In the genomic region with DNA sequence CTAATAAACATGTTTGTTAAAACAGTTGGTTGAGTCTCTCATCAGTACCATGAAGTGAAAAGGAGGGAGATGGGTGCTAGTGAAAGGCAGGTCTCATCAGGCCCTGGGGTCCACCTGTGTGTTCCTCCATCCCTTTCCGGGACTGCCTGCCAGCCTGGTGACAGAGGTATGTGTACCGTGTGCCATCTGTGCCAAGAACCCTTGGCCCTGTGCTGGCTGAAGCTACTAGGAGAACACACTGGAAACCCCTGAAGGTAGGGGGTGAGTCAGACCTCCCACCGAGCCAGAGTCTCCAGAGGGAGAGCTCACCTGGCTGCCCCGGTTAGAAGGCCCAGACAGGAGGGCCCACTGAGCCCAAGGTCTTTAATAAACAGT, we compare ENCODE assay signal across 9 cellular contexts. TPM values are rescaled to one million over a fixed set of nuclear protein-coding genes. Genes with fewer than 3 reads are reported as not detected.
DNase-seq lines count a peak whose midpoint lies in the region; TF ChIP-seq lines count a peak whose summit lies in the region.
"Had no signal": no experiment of that assay in that cellular context is flagged by ENCODE, and none has a peak within 500 bp of the region (broad histone marks: within the 10 kb centered on the region; RNA-seq: fewer than 3 reads in every experiment).

No MANE protein-coding gene starts in this region.

- DNase-seq in Calu3 (peak; percentile 75), NCI-H1105 (lab: John Stamatoyannopoulos, UW) (peak; percentile 33), ascending aorta (ENCODE audit: low spot score in 2 of 2) (no peak), GM10248 (ENCODE audit: extremely low spot score) (no peak), foreskin melanocyte (no peak), AG20443 (ENCODE audit: low spot score) (no peak)

- peaks cover 8 to 22% of the 10 kb centered on the region in 2 donors for H3K4me1 ChIP-seq in ascending aorta
- H3K4me1 ChIP-seq in liver (ENCODE audit: control insufficient read depth in 4 of 4, insufficient read depth in 4 of 4, low read length in 3 of 4), result peaks cover 3 to 35% (median 22%) of the 10 kb centered on the region in 4 donors
- peaks cover 30% of the 10 kb centered on the region for H3K4me1 ChIP-seq in thymus (ENCODE audit: control insufficient read depth, insufficient read depth, low read length)

- TF ChIP-seq CTCF in Calu3 (IDR thresholded peaks at IDR 0.05; ENCODE audit: unreplicated experiment) (no peak), ascending aorta (IDR thresholded peaks at IDR 0.05) (no peak), liver (IDR thresholded peaks at IDR 0.05; ENCODE audit: low read depth, low read length, missing input control) (no peak), GM10248 (IDR thresholded peaks at IDR 0.05; ENCODE audit: control extremely low read depth, extremely low read depth, low read depth, missing control alignments) (no peak)

- no TSS peak for BruUV-seq in Calu3 (replicated peaks; lab: Mats Ljungman, UMichigan)

- peak overlapping the region; percentile 95 for H3K4me3 Mint-ChIP-seq in Calu3 (ENCODE audit: low read depth, unreplicated experiment)

- H3K4me3 ChIP-seq in ascending aorta, result peak overlapping the region; percentile 76 to 86
- peak overlapping the region in 2 of 3 donors; percentile 63 to 79 for H3K4me3 ChIP-seq in liver (ENCODE audit: low read depth in 1 of 3, low read length in 3 of 3)
- peak overlapping the region; percentile 94 for H3K4me3 ChIP-seq in thymus (ENCODE audit: low read length)
- H3K4me3 ChIP-seq: SJSA1 had no signal

- H3K36me3 Mint-ChIP-seq in Calu3 (ENCODE audit: insufficient read depth, unreplicated experiment), result peaks cover 69% of the 10 kb centered on the region

- CTCF ChIA-PET in Calu3 (lab: Charles Lee) (interaction anchor here (0.6 to 4.9 kb wide), 7 partner anchors 16 to 59 kb away, joined by 3 to 34 read pairs (median 24); no protein-coding TSS in a partner anchor), GM10248 (lab: Yijun Ruan, JAX) (interaction anchor here (0.6 to 4.9 kb wide), 11 partner anchors 8 to 227 kb away, joined by 3 to 54 read pairs (median 14); no protein-coding TSS in a partner anchor)

- no peaks in the 10 kb centered on the region for H3K27me3 ChIP-seq in ascending aorta
- no peaks in the 10 kb centered on the region for H3K27me3 ChIP-seq in liver (ENCODE audit: control insufficient read depth in 4 of 4, insufficient read depth in 4 of 4, low read length in 3 of 4)
- no peaks in the 10 kb centered on the region for H3K27me3 ChIP-seq in thymus (ENCODE audit: control insufficient read depth, insufficient read depth)
- H3K27me3 ChIP-seq: SJSA1 had no signal

- H3K9me3 Mint-ChIP-seq in Calu3 (ENCODE audit: low read depth, unreplicated experiment), result no peaks in the 10 kb centered on the region

- H3K9me3 ChIP-seq in ascending aorta, result no peaks in the 10 kb centered on the region
- no peaks in the 10 kb centered on the region for H3K9me3 ChIP-seq in liver (ENCODE audit: control insufficient read depth in 4 of 4, low read length in 3 of 4)
- H3K9me3 ChIP-seq in thymus (ENCODE audit: control insufficient read depth), result peaks cover 1% of the 10 kb centered on the region
- H3K9me3 ChIP-seq: SJSA1 had no signal

- 30% methylated on average over 4 of the region's 4 CpGs for WGBS in liver
- WGBS in thymus, result 65% methylated on average over 4 of the region's 4 CpGs

- no peaks in the 10 kb centered on the region for H3K27me3 Mint-ChIP-seq in Calu3 (ENCODE audit: unreplicated experiment)

- intact Hi-C loops in Calu3 (cut with micrococcal nuclease; ENCODE audit: unreplicated experiment), result loop anchor here (1.0 to 2.0 kb wide), 2 partner anchors 15 to 52 kb away; no protein-coding TSS in a partner anchor
- intact Hi-C loops in ascending aorta (cut with DNase I), result loop anchor here (5.0 kb wide), 1 partner anchor 41 kb away; no protein-coding TSS in a partner anchor

- H3K27ac ChIP-seq in ascending aorta (peak overlapping the region; percentile 89 to 93), liver (ENCODE audit: low read depth in 1 of 2, low read length in 2 of 2) (peak overlapping the region; percentile 97 to 98), thymus (ENCODE audit: low read depth) (peak overlapping the region; percentile 99)
- H3K27ac ChIP-seq: SJSA1 had no signal

- peak overlapping the region; percentile 99 for H3K27ac Mint-ChIP-seq in Calu3 (ENCODE audit: unreplicated experiment)

- peaks cover 22 to 24% of the 10 kb centered on the region in 2 donors for H3K36me3 ChIP-seq in ascending aorta
- peaks cover 0 to 5% (median 1%) of the 10 kb centered on the region in 4 donors for H3K36me3 ChIP-seq in liver (ENCODE audit: control insufficient read depth in 4 of 4, insufficient read depth in 3 of 4, low read depth in 1 of 4, low read length in 3 of 4)
- H3K36me3 ChIP-seq in thymus (ENCODE audit: control insufficient read depth, insufficient read depth), result peaks cover 32% of the 10 kb centered on the region

- peaks cover 57% of the 10 kb centered on the region for H3K4me1 Mint-ChIP-seq in Calu3 (ENCODE audit: low read depth, unreplicated experiment)

- peak overlapping the region; percentile 24 to 88 for H3K9ac ChIP-seq in liver (ENCODE audit: low read depth in 1 of 2, low read length in 2 of 2)

- POLR2A ChIA-PET in GM10248 (lab: Yijun Ruan, JAX), result interaction anchor here (0.9 to 5.6 kb wide), 7 partner anchors 10 to 68 kb away, joined by 3 to 86 read pairs (median 5); no protein-coding TSS in a partner anchor

- TF ChIP-seq RAD21 in liver (IDR thresholded peaks at IDR 0.05), result peak in 1 of 2 donors; percentile 10

TF ChIP-seq in liver, 16 proteins besides CTCF, POLR2A, EP300 and RAD21 (continues in another document):
- TF ChIP-seq MAX (IDR thresholded peaks at IDR 0.05) (no peak), RXRA (IDR thresholded peaks at IDR 0.05) (peak in 1 of 2 donors; percentile 30), FOXA2 (IDR thresholded peaks at IDR 0.05) (peak; percentile 38), EGR1 (IDR thresholded peaks at IDR 0.05; ENCODE audit: low read depth in 2 of 2) (no peak), YY1 (IDR thresholded peaks at IDR 0.05) (peak; percentile 41), HNF4G (IDR thresholded peaks at IDR 0.05) (no peak), SP1 (IDR thresholded peaks at IDR 0.05) (no peak), FOXA1 (IDR thresholded peaks at IDR 0.05) (peak; percentile 14), NR2F2 (IDR thresholded peaks at IDR 0.05) (no peak), TAF1 (conservative IDR thresholded peaks at IDR 0.05) (no peak), REST (IDR thresholded peaks at IDR 0.05) (no peak), HNF4A (conservative IDR thresholded peaks at IDR 0.05) (peak in 1 of 2 donors; percentile 36), JUND (IDR thresholded peaks at IDR 0.05) (peak; percentile 17 to 74)
- TF ChIP-seq, protein P1, sequence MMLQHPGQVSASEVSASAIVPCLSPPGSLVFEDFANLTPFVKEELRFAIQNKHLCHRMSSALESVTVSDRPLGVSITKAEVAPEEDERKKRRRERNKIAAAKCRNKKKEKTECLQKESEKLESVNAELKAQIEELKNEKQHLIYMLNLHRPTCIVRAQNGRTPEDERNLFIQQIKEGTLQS (IDR thresholded peaks at IDR 0.05), result no peak
- TF ChIP-seq, protein P2, sequence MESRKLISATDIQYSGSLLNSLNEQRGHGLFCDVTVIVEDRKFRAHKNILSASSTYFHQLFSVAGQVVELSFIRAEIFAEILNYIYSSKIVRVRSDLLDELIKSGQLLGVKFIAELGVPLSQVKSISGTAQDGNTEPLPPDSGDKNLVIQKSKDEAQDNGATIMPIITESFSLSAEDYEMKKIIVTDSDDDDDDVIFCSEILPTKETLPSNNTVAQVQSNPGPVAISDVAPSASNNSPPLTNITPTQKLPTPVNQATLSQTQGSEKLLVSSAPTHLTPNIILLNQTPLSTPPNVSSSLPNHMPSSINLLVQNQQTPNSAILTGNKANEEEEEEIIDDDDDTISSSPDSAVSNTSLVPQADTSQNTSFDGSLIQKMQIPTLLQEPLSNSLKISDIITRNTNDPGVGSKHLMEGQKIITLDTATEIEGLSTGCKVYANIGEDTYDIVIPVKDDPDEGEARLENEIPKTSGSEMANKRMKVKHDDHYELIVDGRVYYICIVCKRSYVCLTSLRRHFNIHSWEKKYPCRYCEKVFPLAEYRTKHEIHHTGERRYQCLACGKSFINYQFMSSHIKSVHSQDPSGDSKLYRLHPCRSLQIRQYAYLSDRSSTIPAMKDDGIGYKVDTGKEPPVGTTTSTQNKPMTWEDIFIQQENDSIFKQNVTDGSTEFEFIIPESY (IDR thresholded peaks at IDR 0.05), result no peak

RNA-seq across cellular contexts. Expression of gene DDIT4, which starts 2.3 kb away (rescaled TPM):
- total RNA-seq in Calu3 (2022) (294 and 326 TPM in 2 replicates), ascending aorta (394 TPM), liver (10 to 100 TPM; 18.4 to 39.9 TPM)
- polyA plus RNA-seq in liver (10 to 100 TPM; 47.4 to 69.0 TPM), thymus (628 TPM)

RNA-seq across cellular contexts. Expression of gene ASCC1, which starts 59.9 kb away (rescaled TPM):
- total RNA-seq in Calu3 (2022), result 51.3 and 59.3 TPM in 2 replicates
- 5.5 TPM for total RNA-seq in ascending aorta
- total RNA-seq in liver, result 10 to 100 TPM in 1 of 2 donors, 1 to 10 TPM in 1; 6.9 to 11.0 TPM
- 10 to 100 TPM in 1 of 2 donors, 1 to 10 TPM in 1; 9.5 to 13.9 TPM for polyA plus RNA-seq in liver
- polyA plus RNA-seq in thymus, result 29.7 TPM

Comparison
In these comparisons a context has a peak if more than half of its experiments do, and no peak if none do; other contexts are left out.
1. DNase-seq: peak in Calu3 (single experiment) and NCI-H1105 (single experiment); none in ascending aorta (0 of 2), GM10248 (single experiment), foreskin melanocyte (single experiment) and AG20443 (single experiment).
2. Peak in every context shown above with its lines, with median percentiles within 50 percentile points of each other: H3K27ac ChIP-seq and H3K4me3 ChIP-seq.